8 cellular contexts compared by ENCODE assay signal in the genomic region with DNA sequence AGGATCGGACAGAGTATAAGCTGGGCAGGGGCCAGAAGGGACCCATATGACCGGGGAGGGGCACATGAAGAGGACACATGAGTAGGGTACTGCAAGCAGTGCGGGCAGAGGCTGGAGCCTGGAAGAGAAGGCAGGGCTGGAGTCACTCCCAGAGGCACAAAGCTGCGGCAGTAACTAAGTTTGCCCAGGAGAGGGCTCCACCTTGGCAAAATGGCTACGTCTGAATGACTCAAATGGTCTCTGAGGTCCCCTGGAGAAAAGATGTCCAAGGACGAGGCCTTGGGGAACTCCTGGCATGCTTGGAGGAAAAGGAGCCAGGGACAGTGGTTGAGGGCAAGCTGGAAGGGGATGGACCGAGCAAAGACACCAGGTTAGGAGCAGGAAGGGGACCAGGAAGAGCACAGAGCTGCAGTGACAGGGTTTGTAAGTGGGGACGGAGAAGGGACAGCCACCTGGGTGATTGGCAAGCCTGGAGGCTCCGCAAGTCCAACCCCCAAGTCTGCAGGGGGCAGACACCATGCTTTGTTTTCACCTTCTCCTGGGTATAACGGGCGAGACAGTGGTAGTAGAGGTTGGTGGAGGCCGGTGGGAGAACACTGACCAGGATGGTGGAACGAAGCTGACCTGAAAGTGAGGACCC. TPM values are rescaled to one million over a fixed set of nuclear protein-coding genes. Genes with fewer than 3 reads are reported as not detected.
DNase-seq lines count a peak whose midpoint lies in the region; ATAC-seq lines count a peak whose summit lies in the region.

No MANE protein-coding gene starts in this region.

- H3K27me3 Mint-ChIP-seq in activated naive CD4-positive, alpha-beta T cell treated with anti-CD3 and anti-CD28 coated beads, Interleukin-2, amount 10 ng/mL, durations not matched to agents 7 days and 5 days: peaks cover 36% of the 10 kb centered on the region

- H3K9me3 Mint-ChIP-seq in activated naive CD4-positive, alpha-beta T cell treated with anti-CD3 and anti-CD28 coated beads, Interleukin-2, amount 10 ng/mL, durations not matched to agents 7 days and 5 days: no peaks in the 10 kb centered on the region

- CTCF ChIA-PET in activated naive CD4-positive, alpha-beta T cell treated with anti-CD3 and anti-CD28 coated beads, Interleukin-2, amount 10 ng/mL, durations not matched to agents 7 days and 5 days (lab: Charles Lee): interaction anchor here (0.6 to 1.9 kb wide), 18 partner anchors 9 to 433 kb away, joined by 3 to 9 read pairs (median 4); no protein-coding TSS in a partner anchor

- no peak overlapping the region for H3K4me3 Mint-ChIP-seq in activated naive CD4-positive, alpha-beta T cell treated with anti-CD3 and anti-CD28 coated beads, Interleukin-2, amount 10 ng/mL, durations not matched to agents 7 days and 5 days

- intact Hi-C loops in head of caudate nucleus (cut with DNase I): no loop called here

- in situ Hi-C loops in SK-MEL-5 (cut with HindIII; ENCODE audit: low pct_unique_long_range_greater_than_20kb, low sequenced_read_pairs): no loop called here

- DNase-seq in EH (ENCODE audit: low read depth): peak; percentile 73
- peak; percentile 61 for DNase-seq in LHCN-M2 (ENCODE audit: low read depth)
- peak; percentile 76 for DNase-seq in SK-MEL-5 (ENCODE audit: low read depth, low spot score)
- DNase-seq in activated naive CD4-positive, alpha-beta T cell treated with anti-CD3 and anti-CD28 coated beads, Interleukin-2, amount 10 ng/mL, durations not matched to agents 7 days and 5 days: peak; percentile 72
- DNase-seq in head of caudate nucleus: peak; percentile 37 to 88 (median 72)
- peak; percentile 7 for DNase-seq in pulmonary artery endothelial cell (ENCODE audit: low read depth, low spot score)

- H3K36me3 Mint-ChIP-seq in activated naive CD4-positive, alpha-beta T cell treated with anti-CD3 and anti-CD28 coated beads, Interleukin-2, amount 10 ng/mL, durations not matched to agents 7 days and 5 days: no peaks in the 10 kb centered on the region

- H3K4me1 Mint-ChIP-seq in activated naive CD4-positive, alpha-beta T cell treated with anti-CD3 and anti-CD28 coated beads, Interleukin-2, amount 10 ng/mL, durations not matched to agents 7 days and 5 days: peaks cover 2% of the 10 kb centered on the region

- H3K27ac Mint-ChIP-seq in activated naive CD4-positive, alpha-beta T cell treated with anti-CD3 and anti-CD28 coated beads, Interleukin-2, amount 10 ng/mL, durations not matched to agents 7 days and 5 days: no peak overlapping the region

- ATAC-seq in GM18909 (IDR thresholded peaks at IDR 0.05; ENCODE audit: poor library complexity, unreplicated experiment): no peak
- no peak for ATAC-seq in HG02571 (IDR thresholded peaks at IDR 0.05; ENCODE audit: unreplicated experiment)

RNA-seq across cellular contexts. Expression of gene LBX1, which starts 43.1 kb away (rescaled TPM):
- total RNA-seq in LHCN-M2 (2014; rRNA removed) (1.7 TPM in 2 replicates), pulmonary artery endothelial cell (not detected in 2 replicates)
- 0.73 TPM for polyA plus RNA-seq in LHCN-M2 (2012)
- not detected in 2 replicates for total RNA-seq in SK-MEL-5 (2014; rRNA removed; shearing (Covaris generic))
- not detected in 2 replicates for polyA plus RNA-seq in SK-MEL-5 (2015; cell fraction: cytosol; rRNA removed)
- not detected in 2 replicates for polyA plus RNA-seq in SK-MEL-5 (2015; cell fraction: nucleus; rRNA removed)

Comparison
In these comparisons a context has a peak if more than half of its experiments do, and no peak if none do; other contexts are left out.
1. DNase-seq: peak in every context shown above with its lines; median percentile 76 in SK-MEL-5; 73 in EH; 72 in activated naive CD4-positive, alpha-beta T cell treated with anti-CD3 and anti-CD28 coated beads, Interleukin-2, amount 10 ng/mL, durations not matched to agents 7 days and 5 days; 72 in head of caudate nucleus; 61 in LHCN-M2; 7 in pulmonary artery endothelial cell.